Comparison of ENCODE assay signal across 9 cellular contexts in the genomic region with DNA sequence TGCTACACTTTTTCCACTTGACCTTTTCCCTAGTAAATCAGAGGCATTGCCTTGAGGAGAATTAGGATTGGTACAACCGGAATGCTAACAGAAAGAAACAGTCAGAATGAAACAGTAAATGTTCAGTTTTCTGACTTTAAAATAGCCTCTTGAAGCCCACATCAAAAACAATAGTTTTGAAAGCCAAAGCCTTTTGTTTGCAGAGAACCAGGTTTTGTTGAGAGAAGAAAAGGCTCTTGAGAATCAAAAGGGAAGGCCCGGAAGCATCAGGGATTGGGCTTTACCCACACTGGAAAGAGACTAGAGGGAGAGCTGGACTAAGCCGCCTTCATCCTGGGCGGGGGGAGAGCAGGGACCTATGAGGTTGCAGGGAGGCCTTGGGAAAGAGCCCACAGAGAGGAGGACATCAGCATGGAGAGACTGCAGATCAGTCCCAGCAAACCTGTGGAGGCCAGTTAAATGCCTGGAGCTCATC. TPM values are rescaled to one million over a fixed set of nuclear protein-coding genes. Genes with fewer than 3 reads are reported as not detected.
A peak's percentile ranks its signal among the peaks of the same experiment; 100 is the strongest.
DNase-seq lines count a peak whose midpoint lies in the region; ATAC-seq and TF ChIP-seq lines count a peak whose summit lies in the region.
"Had no signal": no experiment of that assay in that cellular context is flagged by ENCODE, and none has a peak within 500 bp of the region (broad histone marks: within the 10 kb centered on the region; RNA-seq: fewer than 3 reads in every experiment).

No MANE protein-coding gene starts in this region.

- no peaks in the 10 kb centered on the region for H3K36me3 ChIP-seq in SJSA1
- no peaks in the 10 kb centered on the region for H3K36me3 ChIP-seq in CD8-positive, alpha-beta memory T cell (ENCODE audit: insufficient read depth, low read length)

- CTCF ChIA-PET in CD8-positive, alpha-beta memory T cell (lab: Charles Lee): interaction anchor here (1.7 to 2.0 kb wide), 2 partner anchors 9 to 559 kb away, joined by 5 to 9 read pairs; no protein-coding TSS in a partner anchor

- H3K9me3 ChIP-seq in SJSA1 (replicated peaks): no peaks in the 10 kb centered on the region
- no peaks in the 10 kb centered on the region for H3K9me3 ChIP-seq in CD8-positive, alpha-beta memory T cell (ENCODE audit: low read length)

- peak; percentile 26 for ATAC-seq in GM19023 (IDR thresholded peaks at IDR 0.05; ENCODE audit: unreplicated experiment)
- ATAC-seq in HG02798 (IDR thresholded peaks at IDR 0.05; ENCODE audit: poor library complexity, unreplicated experiment): peak; percentile 17
- ATAC-seq in GM19467 (IDR thresholded peaks at IDR 0.05; ENCODE audit: unreplicated experiment): no peak

- POLR2A ChIA-PET in CD8-positive, alpha-beta memory T cell (lab: Charles Lee): no interaction called here

- H3K9me3 Mint-ChIP-seq in osteocyte (ENCODE audit: unreplicated experiment): no peaks in the 10 kb centered on the region
- no peaks in the 10 kb centered on the region for H3K9me3 Mint-ChIP-seq in CD8-positive, alpha-beta memory T cell
- H3K9me3 Mint-ChIP-seq: stimulated activated effector memory CD8-positive, alpha-beta T cell treated with anti-CD3 and anti-CD28 coated beads, Interleukin-12 subunit alpha, Interleukin-12 subunit beta, amount 100 ng/mL, for 72 hours had no signal

- no peaks in the 10 kb centered on the region for H3K36me3 Mint-ChIP-seq in osteocyte (ENCODE audit: unreplicated experiment)
- no peaks in the 10 kb centered on the region for H3K36me3 Mint-ChIP-seq in CD8-positive, alpha-beta memory T cell
- H3K36me3 Mint-ChIP-seq: stimulated activated effector memory CD8-positive, alpha-beta T cell treated with anti-CD3 and anti-CD28 coated beads, Interleukin-12 subunit alpha, Interleukin-12 subunit beta, amount 100 ng/mL, for 72 hours had no signal

- no peaks in the 10 kb centered on the region for H3K27me3 ChIP-seq in SJSA1 (replicated peaks)
- H3K27me3 ChIP-seq in CD8-positive, alpha-beta memory T cell (ENCODE audit: insufficient read depth, low read length, poor library complexity, severe bottlenecking): peaks cover under 1% of the 10 kb centered on the region

- TF ChIP-seq CTCF in osteocyte (IDR thresholded peaks at IDR 0.05): no peak

- H3K27me3 Mint-ChIP-seq in osteocyte (ENCODE audit: unreplicated experiment): no peaks in the 10 kb centered on the region
- H3K27me3 Mint-ChIP-seq in CD8-positive, alpha-beta memory T cell: peaks cover 8 to 31% of the 10 kb centered on the region in 2 donors

- peaks cover 25% of the 10 kb centered on the region for H3K4me1 ChIP-seq in SJSA1 (replicated peaks)
- H3K4me1 ChIP-seq in CD8-positive, alpha-beta memory T cell (ENCODE audit: insufficient read depth, low read length): no peaks in the 10 kb centered on the region

- DNase-seq in SJSA1 (ENCODE audit: low read depth in 1 of 2, low spot score in 2 of 2) (no peak), osteocyte (ENCODE audit: extremely low spot score, unreplicated experiment) (no peak), germinal center (ENCODE audit: low spot score) (no peak), NCI-H748 (lab: John Stamatoyannopoulos, UW; ENCODE audit: unreplicated experiment) (no peak)
- no peak for DNase-seq in CD8-positive, alpha-beta memory T cell

- no peak overlapping the region for H3K4me3 Mint-ChIP-seq in osteocyte (ENCODE audit: unreplicated experiment)
- H3K4me3 Mint-ChIP-seq in CD8-positive, alpha-beta memory T cell: no peak overlapping the region
- H3K4me3 Mint-ChIP-seq: stimulated activated effector memory CD8-positive, alpha-beta T cell treated with anti-CD3 and anti-CD28 coated beads, Interleukin-12 subunit alpha, Interleukin-12 subunit beta, amount 100 ng/mL, for 72 hours had no signal

- H3K27ac ChIP-seq in SJSA1: 0 out of 2 replicates have a peak overlapping the region, but pooled peaks have one; percentile 12
- H3K27ac ChIP-seq in CD8-positive, alpha-beta memory T cell (ENCODE audit: low read depth, low read length): no peak overlapping the region

- peak overlapping the region; percentile 84 for H3K27ac Mint-ChIP-seq in osteocyte (ENCODE audit: unreplicated experiment)
- no peak overlapping the region for H3K27ac Mint-ChIP-seq in CD8-positive, alpha-beta memory T cell

- H3K4me1 Mint-ChIP-seq in osteocyte (ENCODE audit: unreplicated experiment): peaks cover 22% of the 10 kb centered on the region
- no peaks in the 10 kb centered on the region for H3K4me1 Mint-ChIP-seq in CD8-positive, alpha-beta memory T cell

- H3K4me3 ChIP-seq in SJSA1: no peak overlapping the region
- no peak overlapping the region for H3K4me3 ChIP-seq in CD8-positive, alpha-beta memory T cell (ENCODE audit: low read length)

RNA-seq across cellular contexts. Expression of a gene that starts 12.4 kb away (rescaled TPM):
- total RNA-seq in SJSA1 (2014; rRNA removed; shearing (Covaris generic)): 6.2 and 9.2 TPM in 2 replicates
- total RNA-seq in osteocyte: 239 and 244 TPM in 2 replicates
- total RNA-seq in CD8-positive, alpha-beta memory T cell: under 1 TPM; 0.24 to 0.64 TPM
- 0.16 TPM for polyA plus RNA-seq in CD8-positive, alpha-beta memory T cell

RNA-seq across cellular contexts. Expression of a gene that starts 23.3 kb away (rescaled TPM):
- total RNA-seq in SJSA1 (2014; rRNA removed; shearing (Covaris generic)): 19.9 and 29.7 TPM in 2 replicates
- 65.2 and 80.0 TPM in 2 replicates for total RNA-seq in osteocyte
- total RNA-seq in CD8-positive, alpha-beta memory T cell: 1 to 10 TPM; 3.7 to 4.2 TPM
- 4.3 TPM for polyA plus RNA-seq in CD8-positive, alpha-beta memory T cell

Comparison
In these comparisons a context has a peak if more than half of its experiments do, and no peak if none do; other contexts are left out.
1. RNA of a gene that starts 12.4 kb away (total RNA-seq): 239 to 244 TPM in osteocyte; 6.2 to 9.2 TPM in SJSA1 and 0.24 to 0.64 TPM in CD8-positive, alpha-beta memory T cell; every median in the first group is over 10 times any median in the second.